Comparison of ENCODE assay signal across 8 cellular contexts in the genomic region with DNA sequence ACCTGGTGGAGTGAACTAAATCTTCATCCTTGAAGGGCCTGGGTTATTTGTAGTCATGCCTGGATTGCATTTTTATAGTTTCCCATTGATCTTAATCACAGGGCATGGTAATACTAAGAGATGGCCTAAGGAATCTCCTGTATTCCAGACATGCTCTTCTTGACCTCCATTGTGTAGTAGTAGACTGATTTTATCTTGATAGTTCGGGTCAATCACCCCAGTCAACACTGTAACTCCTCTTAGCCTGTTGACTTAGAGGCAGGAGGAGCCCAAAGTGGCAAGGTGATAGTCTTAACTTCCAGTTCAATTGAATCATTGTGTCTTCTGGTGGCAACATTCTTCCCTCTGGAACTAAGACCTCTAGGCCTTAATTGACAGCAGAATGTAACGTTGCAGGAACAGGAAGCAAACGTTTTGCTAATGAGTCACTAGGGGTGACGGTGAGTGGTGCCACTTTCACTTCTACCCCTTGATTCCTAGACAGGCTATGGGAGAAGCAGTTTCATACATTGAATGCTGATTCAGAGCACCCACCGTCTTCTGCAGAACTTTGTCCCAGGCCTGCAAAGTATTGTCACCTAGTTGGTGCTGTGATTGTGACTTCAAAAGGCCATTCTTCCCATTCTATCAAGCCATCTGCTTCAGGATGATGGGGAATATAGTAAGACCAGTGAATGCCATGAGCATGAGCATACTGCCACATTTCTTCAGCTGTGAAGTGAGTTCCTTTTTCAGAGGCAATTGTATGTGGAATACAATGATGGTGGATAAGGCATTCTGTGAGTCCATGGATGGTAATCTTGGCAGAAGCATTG. TPM values are rescaled to one million over a fixed set of nuclear protein-coding genes. Genes with fewer than 3 reads are reported as not detected.
DNase-seq lines count a peak whose midpoint lies in the region; ATAC-seq and TF ChIP-seq lines count a peak whose summit lies in the region.

No MANE protein-coding gene starts in this region.

- CTCF ChIA-PET in activated naive CD4-positive, alpha-beta T cell treated with anti-CD3 and anti-CD28 coated beads, Interleukin-2, amount 10 ng/mL, durations not matched to agents 7 days and 5 days (lab: Charles Lee): no interaction called here
- CTCF ChIA-PET in naive thymus-derived CD4-positive, alpha-beta T cell (lab: Charles Lee): no interaction called here

- peak; percentile 77 for ATAC-seq in GM19043 (IDR thresholded peaks at IDR 0.05; ENCODE audit: low read depth, unreplicated experiment)
- peak; percentile 64 for ATAC-seq in naive thymus-derived CD4-positive, alpha-beta T cell
- ATAC-seq in T-helper 17 cell: no peak

- H3K36me3 ChIP-seq in naive thymus-derived CD4-positive, alpha-beta T cell (ENCODE audit: control insufficient read depth in 2 of 3, insufficient read depth in 3 of 3, low read length in 3 of 3): no peaks in the 10 kb centered on the region
- H3K36me3 ChIP-seq in ascending aorta: no peaks in the 10 kb centered on the region
- H3K36me3 ChIP-seq in transverse colon: no peaks in the 10 kb centered on the region

- no peak for TF ChIP-seq POLR2A in transverse colon (IDR thresholded peaks at IDR 0.05)

- no peak for TF ChIP-seq CTCF in ascending aorta (IDR thresholded peaks at IDR 0.05)
- no peak for TF ChIP-seq CTCF in transverse colon (IDR thresholded peaks at IDR 0.05)

- H3K4me1 ChIP-seq in naive thymus-derived CD4-positive, alpha-beta T cell (ENCODE audit: control insufficient read depth in 2 of 2, insufficient read depth in 2 of 2, low read length in 2 of 2): no peaks in the 10 kb centered on the region
- H3K4me1 ChIP-seq in ascending aorta (no peaks in the 10 kb centered on the region), transverse colon (no peaks in the 10 kb centered on the region)

- H3K27ac ChIP-seq in naive thymus-derived CD4-positive, alpha-beta T cell (ENCODE audit: low read depth, low read length): no peak overlapping the region
- H3K27ac ChIP-seq in ascending aorta (no peak overlapping the region), transverse colon (no peak overlapping the region)

- no peak overlapping the region for H3K4me3 Mint-ChIP-seq in activated naive CD4-positive, alpha-beta T cell treated with anti-CD3 and anti-CD28 coated beads, Interleukin-2, amount 10 ng/mL, durations not matched to agents 7 days and 5 days
- no peak overlapping the region for H3K4me3 Mint-ChIP-seq in naive thymus-derived CD4-positive, alpha-beta T cell
- H3K4me3 Mint-ChIP-seq in T-helper 17 cell: no peak overlapping the region

- H3K4me3 ChIP-seq in naive thymus-derived CD4-positive, alpha-beta T cell (ENCODE audit: low read length): no peak overlapping the region
- H3K4me3 ChIP-seq in ascending aorta (no peak overlapping the region), transverse colon (no peak overlapping the region)

- no peak for TF ChIP-seq EP300 in transverse colon (IDR thresholded peaks at IDR 0.05; ENCODE audit: low read depth)

- intact Hi-C loops in naive thymus-derived CD4-positive, alpha-beta T cell (cut with micrococcal nuclease): no loop called here
- intact Hi-C loops in ascending aorta (cut with DNase I) (no loop called here), transverse colon (cut with DNase I; ENCODE audit: low total_unique reads) (no loop called here)

- H3K4me1 Mint-ChIP-seq in activated naive CD4-positive, alpha-beta T cell treated with anti-CD3 and anti-CD28 coated beads, Interleukin-2, amount 10 ng/mL, durations not matched to agents 7 days and 5 days: peaks cover 7% of the 10 kb centered on the region
- H3K4me1 Mint-ChIP-seq in naive thymus-derived CD4-positive, alpha-beta T cell: peaks cover 0 to 13% (median 0%) of the 10 kb centered on the region in 7 donors
- no peaks in the 10 kb centered on the region for H3K4me1 Mint-ChIP-seq in T-helper 17 cell

- no peaks in the 10 kb centered on the region for H3K9me3 Mint-ChIP-seq in activated naive CD4-positive, alpha-beta T cell treated with anti-CD3 and anti-CD28 coated beads, Interleukin-2, amount 10 ng/mL, durations not matched to agents 7 days and 5 days
- H3K9me3 Mint-ChIP-seq in naive thymus-derived CD4-positive, alpha-beta T cell: peaks cover 0 to 14% (median 3%) of the 10 kb centered on the region in 11 donors

- no peaks in the 10 kb centered on the region for H3K27me3 ChIP-seq in naive thymus-derived CD4-positive, alpha-beta T cell (ENCODE audit: control insufficient read depth in 2 of 2, insufficient read depth in 2 of 2, low read length in 2 of 2)
- H3K27me3 ChIP-seq in ascending aorta (no peaks in the 10 kb centered on the region), transverse colon (no peaks in the 10 kb centered on the region)

- no peaks in the 10 kb centered on the region for H3K9me3 ChIP-seq in naive thymus-derived CD4-positive, alpha-beta T cell (ENCODE audit: control insufficient read depth in 2 of 3, low read length in 3 of 3)
- no peaks in the 10 kb centered on the region for H3K9me3 ChIP-seq in ascending aorta
- peaks cover 0 to 4% of the 10 kb centered on the region in 2 donors for H3K9me3 ChIP-seq in transverse colon
- H3K9me3 ChIP-seq in T-helper 17 cell (ENCODE audit: control insufficient read depth, low read length, poor library complexity, severe bottlenecking): no peaks in the 10 kb centered on the region

- POLR2A ChIA-PET in naive thymus-derived CD4-positive, alpha-beta T cell (lab: Charles Lee): no interaction called here

- H3K27ac Mint-ChIP-seq in activated naive CD4-positive, alpha-beta T cell treated with anti-CD3 and anti-CD28 coated beads, Interleukin-2, amount 10 ng/mL, durations not matched to agents 7 days and 5 days: no peak overlapping the region
- H3K27ac Mint-ChIP-seq in naive thymus-derived CD4-positive, alpha-beta T cell: peak overlapping the region in 1 of 9 donors; percentile 61
- no peak overlapping the region for H3K27ac Mint-ChIP-seq in T-helper 17 cell

- no peaks in the 10 kb centered on the region for H3K27me3 Mint-ChIP-seq in activated naive CD4-positive, alpha-beta T cell treated with anti-CD3 and anti-CD28 coated beads, Interleukin-2, amount 10 ng/mL, durations not matched to agents 7 days and 5 days
- H3K27me3 Mint-ChIP-seq in naive thymus-derived CD4-positive, alpha-beta T cell: no peaks in the 10 kb centered on the region
- no peaks in the 10 kb centered on the region for H3K27me3 Mint-ChIP-seq in T-helper 17 cell

- no peaks in the 10 kb centered on the region for H3K36me3 Mint-ChIP-seq in activated naive CD4-positive, alpha-beta T cell treated with anti-CD3 and anti-CD28 coated beads, Interleukin-2, amount 10 ng/mL, durations not matched to agents 7 days and 5 days
- H3K36me3 Mint-ChIP-seq in naive thymus-derived CD4-positive, alpha-beta T cell: peaks cover 0 to 9% (median 0%) of the 10 kb centered on the region in 5 donors
- no peaks in the 10 kb centered on the region for H3K36me3 Mint-ChIP-seq in T-helper 17 cell (ENCODE audit: low read depth)

- peak; percentile 62 for DNase-seq in HK-2 (ENCODE audit: unreplicated experiment)
- DNase-seq in activated naive CD4-positive, alpha-beta T cell treated with anti-CD3 and anti-CD28 coated beads, Interleukin-2, amount 10 ng/mL, durations not matched to agents 7 days and 5 days: peak; percentile 32
- DNase-seq in naive thymus-derived CD4-positive, alpha-beta T cell: peak in 1 of 9 donors; percentile 30
- no peak for DNase-seq in ascending aorta (ENCODE audit: low spot score in 2 of 2)
- no peak for DNase-seq in transverse colon
- DNase-seq in iPS-NIHi11 (ENCODE audit: low spot score): no peak
- no peak for DNase-seq in T-helper 17 cell

- WGBS in transverse colon (ENCODE audit: low coverage in 1 of 2), 2 donors: 49 to 52% methylated on average over 2 to 5 of the region's 5 CpGs

- in situ Hi-C loops in transverse colon (cut with MboI; ENCODE audit: low pct_ligation_motif_present in 1 of 4, low pct_unique_long_range_greater_than_20kb in 1 of 4, low sequenced_read_pairs in 3 of 4): no loop called here

RNA-seq across cellular contexts. Expression of a gene that starts 24.0 kb away (rescaled TPM):
- 1 to 10 TPM in 1 of 5 experiments, under 1 TPM in 4; 0.21 to 1.6 (median 0.57) TPM for total RNA-seq in naive thymus-derived CD4-positive, alpha-beta T cell
- polyA plus RNA-seq in naive thymus-derived CD4-positive, alpha-beta T cell: under 1 TPM; 0.05 to 0.06 TPM
- total RNA-seq in ascending aorta (14.8 TPM), transverse colon (100 to 1,000 TPM in 1 of 4 donors, 10 to 100 TPM in 3; 17.3 to 117 (median 88.4) TPM), T-helper 17 cell (1 to 10 TPM in 1 of 2 donors, under 1 TPM in 1; 0.55 to 1.3 TPM)

Comparison
In these comparisons a context has a peak if more than half of its experiments do, and no peak if none do; other contexts are left out.
1. DNase-seq: peak in HK-2 (single experiment) and activated naive CD4-positive, alpha-beta T cell treated with anti-CD3 and anti-CD28 coated beads, Interleukin-2, amount 10 ng/mL, durations not matched to agents 7 days and 5 days (single experiment); none in ascending aorta (0 of 2), transverse colon (single experiment), iPS-NIHi11 (single experiment) and T-helper 17 cell (0 of 3).